In the genomic region with DNA sequence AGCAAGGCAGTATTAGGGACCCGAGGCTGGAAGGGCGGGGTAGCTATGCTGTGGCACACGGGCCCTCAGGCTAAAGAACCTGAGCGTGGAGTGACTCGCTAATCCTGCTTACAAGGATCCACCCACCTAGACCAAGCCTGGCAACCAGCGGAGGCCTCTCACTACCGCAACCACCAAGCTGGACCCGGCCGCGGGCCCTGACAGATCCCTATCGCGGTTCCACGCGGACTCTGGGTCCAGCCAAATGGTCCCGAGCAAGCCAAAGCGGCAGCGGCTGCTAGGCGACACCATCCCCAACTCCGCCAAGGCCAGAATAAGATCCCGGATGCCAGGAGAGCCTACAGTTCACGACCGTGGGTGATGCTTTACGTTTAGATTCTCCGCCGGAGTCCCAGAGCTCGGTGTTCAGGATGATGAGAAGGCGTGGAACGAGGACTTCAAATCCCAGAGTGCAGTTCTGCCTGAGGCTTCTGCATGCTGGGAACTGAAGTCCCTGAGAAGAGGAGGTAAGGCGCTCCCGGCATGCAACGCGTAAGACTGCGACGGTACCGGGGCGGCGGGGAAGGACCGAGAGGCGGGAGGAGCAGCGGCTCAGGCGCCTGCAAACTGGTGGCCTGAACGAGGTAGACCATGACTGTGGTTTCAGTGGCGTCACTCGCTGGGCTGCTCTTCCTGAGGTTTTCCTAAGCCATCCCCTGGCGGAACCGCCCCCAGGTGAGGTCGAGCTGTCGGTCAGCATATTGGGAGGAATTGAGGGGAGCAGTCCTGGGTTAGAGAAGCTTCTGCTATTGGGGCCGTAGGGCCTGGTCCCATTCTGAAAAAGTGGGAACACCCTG, we compare ENCODE assay signal across 1 cellular context.
TF ChIP-seq lines count a peak whose summit lies in the region.

Gene CEP290 (minus strand): TSS at position 315 of the 836 bp plus-strand sequence. CDS start 781 bp downstream, outside the sequence.
Gene TMTC3 (plus strand): TSS at position 534 of the 836 bp plus-strand sequence. CDS start 6,009 bp downstream, outside the sequence.

TF ChIP-seq in A549, 52 proteins besides CTCF, POLR2A, EP300 and RAD21 (continued from another document):
- TF ChIP-seq, protein P1, sequence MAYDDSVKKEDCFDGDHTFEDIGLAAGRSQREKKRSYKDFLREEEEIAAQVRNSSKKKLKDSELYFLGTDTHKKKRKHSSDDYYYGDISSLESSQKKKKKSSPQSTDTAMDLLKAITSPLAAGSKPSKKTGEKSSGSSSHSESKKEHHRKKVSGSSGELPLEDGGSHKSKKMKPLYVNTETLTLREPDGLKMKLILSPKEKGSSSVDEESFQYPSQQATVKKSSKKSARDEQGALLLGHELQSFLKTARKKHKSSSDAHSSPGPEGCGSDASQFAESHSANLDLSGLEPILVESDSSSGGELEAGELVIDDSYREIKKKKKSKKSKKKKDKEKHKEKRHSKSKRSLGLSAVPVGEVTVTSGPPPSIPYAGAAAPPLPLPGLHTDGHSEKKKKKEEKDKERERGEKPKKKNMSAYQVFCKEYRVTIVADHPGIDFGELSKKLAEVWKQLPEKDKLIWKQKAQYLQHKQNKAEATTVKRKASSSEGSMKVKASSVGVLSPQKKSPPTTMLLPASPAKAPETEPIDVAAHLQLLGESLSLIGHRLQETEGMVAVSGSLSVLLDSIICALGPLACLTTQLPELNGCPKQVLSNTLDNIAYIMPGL (CRISPR knock-in tag; IDR thresholded peaks at IDR 0.05; ENCODE audit: borderline replicate concordance) = no peak
